Comparison of ENCODE assay signal across 8 cellular contexts in the genomic region with DNA sequence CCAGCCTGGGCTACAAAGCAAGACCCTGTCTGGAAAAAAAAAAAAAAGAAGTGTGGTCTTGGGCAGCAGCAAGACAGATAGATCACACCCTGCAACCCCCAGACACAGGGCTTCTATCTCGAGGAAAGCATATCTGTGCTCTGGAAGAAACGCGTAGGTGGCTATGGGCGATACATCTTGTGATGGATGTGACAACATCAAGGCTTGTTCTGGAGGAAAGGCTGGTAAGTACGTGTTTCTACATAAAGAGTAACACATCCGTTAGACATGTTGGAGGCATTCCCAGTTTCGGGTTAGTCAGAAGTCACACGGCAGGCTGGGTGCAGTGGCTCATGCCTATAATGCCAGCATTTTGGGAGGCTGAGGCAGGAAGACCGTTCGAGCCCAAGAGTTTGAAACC. TPM values are rescaled to one million over a fixed set of nuclear protein-coding genes. Genes with fewer than 3 reads are reported as not detected.
A peak's percentile ranks its signal among the peaks of the same experiment; 100 is the strongest.
DNase-seq lines count a peak whose midpoint lies in the region; ATAC-seq and TF ChIP-seq lines count a peak whose summit lies in the region.

No MANE protein-coding gene starts in this region.

- no peak for ATAC-seq in GM23338

- H3K4me3 ChIP-seq in BJ (ENCODE audit: low read depth, low read length) (no peak overlapping the region), GM23338 (no peak overlapping the region)

- H3K27me3 ChIP-seq in BJ (ENCODE audit: control insufficient read depth, insufficient read depth, low read length) (no peaks in the 10 kb centered on the region), GM23338 (ENCODE audit: insufficient read depth) (peaks cover 5% of the 10 kb centered on the region; the same call in 1 of the 2 replicates)

- H2AFZ ChIP-seq in GM23338, result no peak overlapping the region

- H3K4me1 Mint-ChIP-seq in GM23338, result no peaks in the 10 kb centered on the region

- no peaks in the 10 kb centered on the region for H3F3A ChIP-seq in GM23338 (replicated peaks; ENCODE audit: low read depth)

- peaks cover 4% of the 10 kb centered on the region; the same call in 2 of the 3 replicates for H3K36me3 Mint-ChIP-seq in GM23338 (ENCODE audit: low read depth)

- POLR2A ChIA-PET in BJ (lab: Charles Lee), result no interaction called here

- DNase-seq in BJ (ENCODE audit: low read depth) (peak; percentile 87), LHCN-M2 (ENCODE audit: low read depth) (peak; percentile 89), amygdala (lab: John Stamatoyannopoulos, UW) (peak in 38 of 56 donors; percentile 3 to 74 (median 26)), kidney glomerular epithelial cell (lab: John Stamatoyannopoulos, UW) (peak; percentile 58), ureter (ENCODE audit: low spot score) (peak; percentile 81), NOMO-1 (lab: John Stamatoyannopoulos, UW; ENCODE audit: unreplicated experiment in 2 of 2) (no peak), KBM-7 (no peak), GM23338 (ENCODE audit: low spot score) (no peak)

- CTCF ChIA-PET in BJ (lab: Yijun Ruan, JAX), result no interaction called here

- no peak overlapping the region for H3K27ac ChIP-seq in GM23338 (ENCODE audit: low read depth)

- TF ChIP-seq CTCF in BJ (IDR thresholded peaks at IDR 0.05; ENCODE audit: insufficient read depth, low read depth, low read length) (no peak), GM23338 (conservative IDR thresholded peaks at IDR 0.05; ENCODE audit: low read depth in 2 of 2) (no peak)

- no peaks in the 10 kb centered on the region for H3K79me2 ChIP-seq in GM23338 (replicated peaks; ENCODE audit: insufficient read depth)

- H3K27ac Mint-ChIP-seq in GM23338, result no peak overlapping the region

- no peaks in the 10 kb centered on the region for H3K9me2 ChIP-seq in GM23338 (ENCODE audit: insufficient read depth)

- no peaks in the 10 kb centered on the region; the same call in 1 of the 2 replicates for H4K20me1 ChIP-seq in GM23338 (replicated peaks; ENCODE audit: insufficient read depth)

- H3K27me3 Mint-ChIP-seq in GM23338 (ENCODE audit: insufficient read depth, low read depth, poor library complexity), result peaks cover 15% of the 10 kb centered on the region

- no peaks in the 10 kb centered on the region for H3K4me1 ChIP-seq in GM23338 (ENCODE audit: insufficient read depth)

- no peaks in the 10 kb centered on the region for H3K9me3 Mint-ChIP-seq in GM23338

- no peak overlapping the region for H3K4me2 ChIP-seq in GM23338

- in situ Hi-C loops in KBM-7 (cut with MboI; ENCODE audit: low pct_unique_long_range_greater_than_20kb, low sequenced_read_pairs), result no loop called here

- H3K4me3 Mint-ChIP-seq in GM23338, result no peak overlapping the region

- peaks cover 3% of the 10 kb centered on the region; the same call in 1 of the 2 replicates for H3K36me3 ChIP-seq in BJ (ENCODE audit: control insufficient read depth, insufficient read depth, low read length)
- H3K36me3 ChIP-seq in GM23338 (ENCODE audit: insufficient read depth), result no peaks in the 10 kb centered on the region

TF ChIP-seq in GM23338, 12 proteins besides CTCF, POLR2A, EP300 and RAD21:
- no peak for TF ChIP-seq EZH2 (IDR thresholded peaks at IDR 0.05; ENCODE audit: low read depth, unreplicated experiment)
- TF ChIP-seq, protein P1, sequence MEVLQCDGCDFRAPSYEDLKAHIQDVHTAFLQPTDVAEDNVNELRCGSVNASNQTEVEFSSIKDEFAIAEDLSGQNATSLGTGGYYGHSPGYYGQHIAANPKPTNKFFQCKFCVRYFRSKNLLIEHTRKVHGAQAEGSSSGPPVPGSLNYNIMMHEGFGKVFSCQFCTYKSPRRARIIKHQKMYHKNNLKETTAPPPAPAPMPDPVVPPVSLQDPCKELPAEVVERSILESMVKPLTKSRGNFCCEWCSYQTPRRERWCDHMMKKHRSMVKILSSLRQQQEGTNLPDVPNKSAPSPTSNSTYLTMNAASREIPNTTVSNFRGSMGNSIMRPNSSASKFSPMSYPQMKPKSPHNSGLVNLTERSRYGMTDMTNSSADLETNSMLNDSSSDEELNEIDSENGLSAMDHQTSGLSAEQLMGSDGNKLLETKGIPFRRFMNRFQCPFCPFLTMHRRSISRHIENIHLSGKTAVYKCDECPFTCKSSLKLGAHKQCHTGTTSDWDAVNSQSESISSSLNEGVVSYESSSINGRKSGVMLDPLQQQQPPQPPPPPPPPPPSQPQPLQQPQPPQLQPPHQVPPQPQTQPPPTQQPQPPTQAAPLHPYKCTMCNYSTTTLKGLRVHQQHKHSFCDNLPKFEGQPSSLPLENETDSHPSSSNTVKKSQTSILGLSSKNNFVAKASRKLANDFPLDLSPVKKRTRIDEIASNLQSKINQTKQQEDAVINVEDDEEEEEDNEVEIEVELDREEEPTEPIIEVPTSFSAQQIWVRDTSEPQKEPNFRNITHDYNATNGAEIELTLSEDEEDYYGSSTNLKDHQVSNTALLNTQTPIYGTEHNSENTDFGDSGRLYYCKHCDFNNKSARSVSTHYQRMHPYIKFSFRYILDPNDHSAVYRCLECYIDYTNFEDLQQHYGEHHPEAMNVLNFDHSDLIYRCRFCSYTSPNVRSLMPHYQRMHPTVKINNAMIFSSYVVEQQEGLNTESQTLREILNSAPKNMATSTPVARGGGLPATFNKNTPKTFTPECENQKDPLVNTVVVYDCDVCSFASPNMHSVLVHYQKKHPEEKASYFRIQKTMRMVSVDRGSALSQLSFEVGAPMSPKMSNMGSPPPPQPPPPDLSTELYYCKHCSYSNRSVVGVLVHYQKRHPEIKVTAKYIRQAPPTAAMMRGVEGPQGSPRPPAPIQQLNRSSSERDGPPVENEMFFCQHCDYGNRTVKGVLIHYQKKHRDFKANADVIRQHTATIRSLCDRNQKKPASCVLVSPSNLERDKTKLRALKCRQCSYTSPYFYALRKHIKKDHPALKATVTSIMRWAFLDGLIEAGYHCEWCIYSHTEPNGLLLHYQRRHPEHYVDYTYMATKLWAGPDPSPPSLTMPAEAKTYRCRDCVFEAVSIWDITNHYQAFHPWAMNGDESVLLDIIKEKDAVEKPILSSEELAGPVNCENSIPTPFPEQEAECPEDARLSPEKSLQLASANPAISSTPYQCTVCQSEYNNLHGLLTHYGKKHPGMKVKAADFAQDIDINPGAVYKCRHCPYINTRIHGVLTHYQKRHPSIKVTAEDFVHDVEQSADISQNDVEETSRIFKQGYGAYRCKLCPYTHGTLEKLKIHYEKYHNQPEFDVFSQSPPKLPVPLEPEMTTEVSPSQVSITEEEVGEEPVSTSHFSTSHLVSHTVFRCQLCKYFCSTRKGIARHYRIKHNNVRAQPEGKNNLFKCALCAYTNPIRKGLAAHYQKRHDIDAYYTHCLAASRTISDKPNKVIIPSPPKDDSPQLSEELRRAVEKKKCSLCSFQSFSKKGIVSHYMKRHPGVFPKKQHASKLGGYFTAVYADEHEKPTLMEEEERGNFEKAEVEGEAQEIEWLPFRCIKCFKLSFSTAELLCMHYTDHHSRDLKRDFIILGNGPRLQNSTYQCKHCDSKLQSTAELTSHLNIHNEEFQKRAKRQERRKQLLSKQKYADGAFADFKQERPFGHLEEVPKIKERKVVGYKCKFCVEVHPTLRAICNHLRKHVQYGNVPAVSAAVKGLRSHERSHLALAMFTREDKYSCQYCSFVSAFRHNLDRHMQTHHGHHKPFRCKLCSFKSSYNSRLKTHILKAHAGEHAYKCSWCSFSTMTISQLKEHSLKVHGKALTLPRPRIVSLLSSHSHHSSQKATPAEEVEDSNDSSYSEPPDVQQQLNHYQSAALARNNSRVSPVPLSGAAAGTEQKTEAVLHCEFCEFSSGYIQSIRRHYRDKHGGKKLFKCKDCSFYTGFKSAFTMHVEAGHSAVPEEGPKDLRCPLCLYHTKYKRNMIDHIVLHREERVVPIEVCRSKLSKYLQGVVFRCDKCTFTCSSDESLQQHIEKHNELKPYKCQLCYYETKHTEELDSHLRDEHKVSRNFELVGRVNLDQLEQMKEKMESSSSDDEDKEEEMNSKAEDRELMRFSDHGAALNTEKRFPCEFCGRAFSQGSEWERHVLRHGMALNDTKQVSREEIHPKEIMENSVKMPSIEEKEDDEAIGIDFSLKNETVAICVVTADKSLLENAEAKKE (CRISPR knock-in tag; IDR thresholded peaks at IDR 0.05), result no peak

RNA-seq across cellular contexts. Expression of a gene that starts 6.6 kb away (rescaled TPM):
- not detected in 2 replicates for polyA plus RNA-seq in BJ (2011; rRNA removed)
- not detected in 2 replicates for polyA minus RNA-seq in BJ (2011; rRNA and poly(A)+ RNA removed)
- total RNA-seq in LHCN-M2 (2014; rRNA removed), result 0.96 TPM in 1 of 2 replicates, not detected in the other
- polyA plus RNA-seq in LHCN-M2 (2012), result 0.12 TPM
- total RNA-seq in ureter, result not detected
- total RNA-seq in GM23338 (2014; rRNA removed; shearing (Covaris generic)), result 0.69 and 0.78 TPM in 2 replicates
- polyA plus RNA-seq in GM23338 (2016; fragmentation: Nextera tagmentation; extraction: Ambion mirVana), result 4.7 and 8.4 TPM in 2 replicates

RNA-seq across cellular contexts. Expression of a gene that starts 26.8 kb away (rescaled TPM):
- polyA plus RNA-seq in BJ (2011; rRNA removed) (145 and 305 TPM in 2 replicates), GM23338 (2016; fragmentation: Nextera tagmentation; extraction: Ambion mirVana) (57.1 and 64.9 TPM in 2 replicates)
- polyA minus RNA-seq in BJ (2011; rRNA and poly(A)+ RNA removed), result 46.8 and 47.6 TPM in 2 replicates
- total RNA-seq in LHCN-M2 (2014; rRNA removed) (213 and 221 TPM in 2 replicates), ureter (232 TPM)
- 164 TPM for polyA plus RNA-seq in LHCN-M2 (2012)
- total RNA-seq in GM23338 (2014; rRNA removed; shearing (Covaris generic)), result 142 and 163 TPM in 2 replicates

RNA-seq across cellular contexts. Expression of a gene that starts 27.8 kb away (rescaled TPM):
- 141 and 159 TPM in 2 replicates for polyA plus RNA-seq in BJ (2011; rRNA removed)
- 77.8 and 133 TPM in 2 replicates for polyA minus RNA-seq in BJ (2011; rRNA and poly(A)+ RNA removed)
- 170 and 176 TPM in 2 replicates for total RNA-seq in LHCN-M2 (2014; rRNA removed)
- polyA plus RNA-seq in LHCN-M2 (2012), result 394 TPM
- total RNA-seq in ureter, result 79.9 TPM
- total RNA-seq in GM23338 (2014; rRNA removed; shearing (Covaris generic)), result 184 and 261 TPM in 2 replicates
- polyA plus RNA-seq in GM23338 (2016; fragmentation: Nextera tagmentation; extraction: Ambion mirVana), result 168 and 179 TPM in 2 replicates

RNA-seq across cellular contexts. Expression of a gene that starts 28.4 kb away (rescaled TPM):
- polyA plus RNA-seq in BJ (2011; rRNA removed) (0.07 and 0.10 TPM in 2 replicates), GM23338 (2016; fragmentation: Nextera tagmentation; extraction: Ambion mirVana) (1.1 and 1.9 TPM in 2 replicates)
- polyA minus RNA-seq in BJ (2011; rRNA and poly(A)+ RNA removed), result not detected in 2 replicates
- total RNA-seq in LHCN-M2 (2014; rRNA removed) (not detected in 2 replicates), ureter (not detected)
- polyA plus RNA-seq in LHCN-M2 (2012), result not detected
- total RNA-seq in GM23338 (2014; rRNA removed; shearing (Covaris generic)), result 0.12 and 0.42 TPM in 2 replicates

RNA-seq across cellular contexts. Expression of a gene that starts 38.2 kb away (rescaled TPM):
- polyA plus RNA-seq in BJ (2011; rRNA removed) (2,664 and 3,340 TPM in 2 replicates), GM23338 (2016; fragmentation: Nextera tagmentation; extraction: Ambion mirVana) (5,278 and 5,436 TPM in 2 replicates)
- polyA minus RNA-seq in BJ (2011; rRNA and poly(A)+ RNA removed), result 920 and 1,253 TPM in 2 replicates
- total RNA-seq in LHCN-M2 (2014; rRNA removed) (2,158 and 2,177 TPM in 2 replicates), ureter (1,526 TPM)
- polyA plus RNA-seq in LHCN-M2 (2012), result 8,488 TPM
- total RNA-seq in GM23338 (2014; rRNA removed; shearing (Covaris generic)), result 1,625 and 2,064 TPM in 2 replicates

Comparison
In these comparisons a context has a peak if more than half of its experiments do, and no peak if none do; other contexts are left out.
1. DNase-seq: peak in BJ (single experiment), LHCN-M2 (single experiment), amygdala (38 of 56), kidney glomerular epithelial cell (single experiment) and ureter (single experiment); none in NOMO-1 (0 of 2), KBM-7 (single experiment) and GM23338 (single experiment).